In genomic region chr15:67801926-67802914, GRCh38 we compare ENCODE assay signal across 24 cellular contexts. TPM values are rescaled to one million over a fixed set of nuclear protein-coding genes. Genes with fewer than 3 reads are reported as not detected.
DNase-seq lines count a peak whose midpoint lies in the region; ATAC-seq and TF ChIP-seq lines count a peak whose summit lies in the region.
"Had no signal": no experiment of that assay in that cellular context is flagged by ENCODE, and none has a peak within 500 bp of the region (broad histone marks: within the 10 kb centered on the region; RNA-seq: fewer than 3 reads in every experiment).

No MANE protein-coding gene starts in this region.

- H3K4me3 Mint-ChIP-seq in osteocyte (ENCODE audit: unreplicated experiment) = no peak overlapping the region
- H3K4me3 Mint-ChIP-seq: CD14-positive monocyte had no signal

- H3K36me3 Mint-ChIP-seq in osteocyte (ENCODE audit: unreplicated experiment) = no peaks in the 10 kb centered on the region

- no peaks in the 10 kb centered on the region for H3K9me3 Mint-ChIP-seq in osteocyte (ENCODE audit: unreplicated experiment)

- TF ChIP-seq CTCF in osteocyte (IDR thresholded peaks at IDR 0.05) = no peak
- no peak for TF ChIP-seq CTCF in coronary artery (IDR thresholded peaks at IDR 0.05)

- DNase-seq in cardiac septum (ENCODE audit: low spot score) (peak; percentile 63), left cardiac atrium (no peak), ecto neural progenitor cell (ENCODE audit: low spot score) (peak; percentile 34), osteocyte (ENCODE audit: extremely low spot score, unreplicated experiment) (peak; percentile 75), coronary artery (ENCODE audit: low spot score) (no peak), NCI-H774 (lab: John Stamatoyannopoulos, UW) (no peak)
- DNase-seq: AML-193, DMS53, EL, GF-D8, MV-4-11, NCI-H1105 treated with DMSO at 0.1 percent for 48 hours, NCI-H2029 treated with DMSO at 0.1 percent for 48 hours, NCI-H226, NCI-H524, PC-9, SHP77 treated with DMSO at 0.1 percent for 48 hours had no signal

- peaks cover 9% of the 10 kb centered on the region for H3K4me1 Mint-ChIP-seq in osteocyte (ENCODE audit: unreplicated experiment)
- H3K4me1 Mint-ChIP-seq: CD14-positive monocyte had no signal

- H3K27ac Mint-ChIP-seq in osteocyte (ENCODE audit: unreplicated experiment) = no peak overlapping the region
- H3K27ac Mint-ChIP-seq: CD14-positive monocyte had no signal

- H3K27ac ChIP-seq in coronary artery = no peak overlapping the region
- H3K27ac ChIP-seq: PC-9, RWPE1, SK-N-MC had no signal

- H3K27me3 Mint-ChIP-seq in osteocyte (ENCODE audit: unreplicated experiment) = no peaks in the 10 kb centered on the region

- intact Hi-C loops in cardiac septum (cut with DNase I) = no loop called here
- intact Hi-C loops in left cardiac atrium (cut with DNase I) = no loop called here

- ATAC-seq in left cardiac atrium = no peak
- no peak for ATAC-seq in esophagus mucosa

- H3K4me3 ChIP-seq in coronary artery = no peak overlapping the region
- H3K4me3 ChIP-seq: PC-9, SK-N-MC had no signal

RNA-seq across cellular contexts. Expression of gene SKOR1, which starts 23.1 kb away (rescaled TPM):
- total RNA-seq in cardiac septum (0.24 TPM), left cardiac atrium (under 1 TPM; 0.09 to 0.29 TPM), osteocyte (0.42 and 0.48 TPM in 2 replicates), esophagus mucosa (0.08 TPM)
- total RNA-seq: A172, H4 had no signal

RNA-seq across cellular contexts. Expression of gene RNU6-1, which starts 37.6 kb away (rescaled TPM):
- not detected for total RNA-seq in cardiac septum
- total RNA-seq in left cardiac atrium = not detected
- total RNA-seq in osteocyte = not detected in 2 replicates
- total RNA-seq in esophagus mucosa = not detected
- total RNA-seq: A172, H4, M059J, PC-9 had no signal

Comparison
In these comparisons a context has a peak if more than half of its experiments do, and no peak if none do; other contexts are left out.
1. DNase-seq: peak in cardiac septum (single experiment), ecto neural progenitor cell (single experiment) and osteocyte (single experiment); none in left cardiac atrium (single experiment), coronary artery (single experiment) and NCI-H774 (single experiment).